In genomic region chr11:74325649-74326645, GRCh38 we compare ENCODE assay signal across 9 cellular contexts. TPM values are rescaled to one million over a fixed set of nuclear protein-coding genes. Genes with fewer than 3 reads are reported as not detected.
DNase-seq lines count a peak whose midpoint lies in the region; ATAC-seq, FAIRE-seq and TF ChIP-seq lines count a peak whose summit lies in the region.
"Had no signal": no experiment of that assay in that cellular context is flagged by ENCODE, and none has a peak within 500 bp of the region (broad histone marks: within the 10 kb centered on the region; RNA-seq: fewer than 3 reads in every experiment).

No MANE protein-coding gene starts in this region.

- no peak for FAIRE-seq in GM19239 (lab: Jason Lieb, UNC)

- H3K4me3 ChIP-seq in brain microvascular endothelial cell (ENCODE audit: low read depth, low read length) (no peak overlapping the region), thoracic aorta (no peak overlapping the region)

- DNase-seq in NCI-H1092 (lab: John Stamatoyannopoulos, UW) (peak; percentile 86), brain microvascular endothelial cell (peak; percentile 55), left colon (peak; percentile 47 to 71), thoracic aorta (ENCODE audit: low spot score) (peak; percentile 75), DMS53 treated with DMSO at 0.1 percent for 48 hours (lab: John Stamatoyannopoulos, UW; ENCODE audit: unreplicated experiment) (no peak), GM19239 (ENCODE audit: insufficient read length, low spot score) (no peak), ecto neural progenitor cell (ENCODE audit: low spot score) (no peak)

- TF ChIP-seq CTCF in brain microvascular endothelial cell (IDR thresholded peaks at IDR 0.05; ENCODE audit: low read depth, low read length, missing control alignments), result no peak
- TF ChIP-seq CTCF in thoracic aorta (IDR thresholded peaks at IDR 0.05), result no peak

- no peaks in the 10 kb centered on the region for H3K9me3 ChIP-seq in thoracic aorta

- H3K27me3 ChIP-seq in brain microvascular endothelial cell (replicated peaks) (no peaks in the 10 kb centered on the region), thoracic aorta (replicated peaks; ENCODE audit: insufficient read depth) (no peaks in the 10 kb centered on the region)

- peaks cover 25 to 65% of the 10 kb centered on the region in 2 donors for H3K4me1 ChIP-seq in thoracic aorta (ENCODE audit: control insufficient read depth in 1 of 2, low read depth in 2 of 2)

- H3K27ac ChIP-seq in brain microvascular endothelial cell (no peak overlapping the region), thoracic aorta (peak overlapping the region; percentile 38 to 57)
- H3K27ac ChIP-seq: epithelial cell of prostate had no signal

- H3K36me3 ChIP-seq in brain microvascular endothelial cell (replicated peaks) (no peaks in the 10 kb centered on the region), thoracic aorta (no peaks in the 10 kb centered on the region)

- intact Hi-C loops in left colon (cut with DNase I, micrococcal nuclease), result no loop called here

- in situ Hi-C loops in brain microvascular endothelial cell (cut with HindIII; ENCODE audit: low pct_ligation_motif_present, low sequenced_read_pairs), result no loop called here

- ATAC-seq in left colon (peak; percentile 32), thoracic aorta (ENCODE audit: insufficient number of reproducible peaks, low FRiP score, low read depth) (peak; percentile 63), GM18502 (IDR thresholded peaks at IDR 0.05; ENCODE audit: poor library complexity, unreplicated experiment) (no peak)

RNA-seq across cellular contexts. Expression of gene P4HA3, which starts 14.5 kb away (rescaled TPM):
- total RNA-seq in left colon (under 1 TPM; 0.25 to 0.27 TPM), thoracic aorta (1 to 10 TPM; 4.4 to 5.7 TPM)

Comparison
In these comparisons a context has a peak if more than half of its experiments do, and no peak if none do; other contexts are left out.
1. DNase-seq: peak in NCI-H1092 (single experiment), brain microvascular endothelial cell (single experiment), left colon (2 of 2) and thoracic aorta (single experiment); none in DMS53 treated with DMSO at 0.1 percent for 48 hours (single experiment), GM19239 (single experiment) and ecto neural progenitor cell (single experiment).
2. RNA of gene P4HA3, which starts 14.5 kb away (total RNA-seq): 4.4 to 5.7 TPM in thoracic aorta; 0.25 to 0.27 TPM in left colon; every median in the first group is over 4 times any median in the second.